ENCODE assay signal across 2 cellular contexts in genomic region chr4:160835789-160836188, GRCh38.
TF ChIP-seq lines count a peak whose summit lies in the region.

No MANE protein-coding gene starts in this region.

TF ChIP-seq in A549, 52 proteins besides CTCF, POLR2A, EP300 and RAD21 (continued from another document):
- no peak for TF ChIP-seq REST (IDR thresholded peaks at IDR 0.05)
- TF ChIP-seq HOXA7 (CRISPR knock-in tag; IDR thresholded peaks at IDR 0.05): no peak
- TF ChIP-seq MYC (IDR thresholded peaks at IDR 0.05; ENCODE audit: borderline replicate concordance, low read length): no peak
- TF ChIP-seq RNF2 (IDR thresholded peaks at IDR 0.05; ENCODE audit: borderline replicate concordance, low read depth): no peak

TF ChIP-seq in WTC11, 78 proteins besides CTCF, POLR2A, EP300 and RAD21 (continued from another document):
- TF ChIP-seq ELF4 (CRISPR knock-in tag; IDR thresholded peaks at IDR 0.05; ENCODE audit: low read depth): no peak
